ENCODE assay signal across 21 cellular contexts in genomic region chr10:15863323-15863722, GRCh38. TPM values are rescaled to one million over a fixed set of nuclear protein-coding genes. Genes with fewer than 3 reads are reported as not detected.
DNase-seq lines count a peak whose midpoint lies in the region; ATAC-seq, FAIRE-seq and TF ChIP-seq lines count a peak whose summit lies in the region.
"Had no signal": no experiment of that assay in that cellular context is flagged by ENCODE, and none has a peak within 500 bp of the region (broad histone marks: within the 10 kb centered on the region; RNA-seq: fewer than 3 reads in every experiment).

No MANE protein-coding gene starts in this region.

- intact Hi-C loops in PC-3 (cut with micrococcal nuclease): no loop called here

- H3K4me1 Mint-ChIP-seq in neural crest cell: peaks cover 21% of the 10 kb centered on the region

- H3K27ac ChIP-seq in A549 (no peak overlapping the region), PC-3 (ENCODE audit: low read length) (peak overlapping the region; percentile 87), small intestine (ENCODE audit: low read depth in 1 of 2, low read length in 1 of 2) (no peak overlapping the region)
- H3K27ac ChIP-seq: BLaER1 treated with 17β-estradiol and CSF1 and Interleukin-3, amounts not matched to agents 10 nM and 100 nM; C4-2B had no signal

- TF ChIP-seq RAD21 in A549 (conservative IDR thresholded peaks at IDR 0.05 in 1 of 2, IDR thresholded peaks at IDR 0.05 in 1 of 2): no peak

- H3K36me3 Mint-ChIP-seq in neural crest cell (ENCODE audit: low read depth): peaks cover 6% of the 10 kb centered on the region

- H3K4me2 ChIP-seq in A549: no peak overlapping the region
- peak overlapping the region; percentile 77; the same call in 1 of the 2 replicates for H3K4me2 ChIP-seq in PC-3 (ENCODE audit: low read length)
- H3K4me2 ChIP-seq: BLaER1 treated with 17β-estradiol and CSF1 and Interleukin-3, amounts not matched to agents 10 nM and 100 nM had no signal

- peak overlapping the region; percentile 0 for H3K4me3 Mint-ChIP-seq in neural crest cell
- H3K4me3 Mint-ChIP-seq: B cell; CD4-positive, alpha-beta T cell; CD8-positive, alpha-beta T cell had no signal

- no peaks in the 10 kb centered on the region for H3K27me3 ChIP-seq in PC-3 (ENCODE audit: low read length)
- no peaks in the 10 kb centered on the region for H3K27me3 ChIP-seq in small intestine (ENCODE audit: control insufficient read depth in 2 of 2, insufficient read depth in 2 of 2, low read length in 2 of 2)
- H3K27me3 ChIP-seq: BLaER1 treated with 17β-estradiol and CSF1 and Interleukin-3, amounts not matched to agents 10 nM and 100 nM had no signal

- DNase-seq in A549 (ENCODE audit: low read depth in 1 of 2, low spot score in 1 of 2) (no peak), PC-3 (no peak), neural crest cell (ENCODE audit: low read depth, low spot score) (no peak), small intestine (no peak)
- no peak for DNase-seq in activated T-cell treated with anti-CD3 and anti-CD28 coated beads, Interleukin-2, amount 50 U/mL, for 48 hours
- DNase-seq: 8988T; AML-193; Caco-2; Calu3; CD4-positive, alpha-beta T cell; CD8-positive, alpha-beta T cell; DMS79 treated with DMSO at 0.1 percent for 48 hours; GF-D8 had no signal

- POLR2A ChIA-PET in A549 (lab: Yijun Ruan, JAX) (no interaction called here), PC-3 (lab: Charles Lee; ENCODE audit: unreplicated experiment) (no interaction called here)

- peaks cover 69% of the 10 kb centered on the region for H3K27me3 Mint-ChIP-seq in neural crest cell (ENCODE audit: low read depth)

- no peaks in the 10 kb centered on the region for H3K9me2 ChIP-seq in PC-3 (replicated peaks; ENCODE audit: low read length)

- no peak overlapping the region for H3K27ac Mint-ChIP-seq in neural crest cell (ENCODE audit: unreplicated experiment)
- H3K27ac Mint-ChIP-seq: B cell; CD4-positive, alpha-beta T cell; CD8-positive, alpha-beta T cell had no signal

- FAIRE-seq in A549 (lab: Jason Lieb, UNC) (no peak), small intestine (lab: Jason Lieb, UNC) (no peak)
- FAIRE-seq: A204.1, D721Med, G401.6, GM12891, GM19239 had no signal

- CTCF ChIA-PET in A549 (lab: Yijun Ruan, JAX) (no interaction called here), PC-3 (lab: Charles Lee) (no interaction called here)

- H3K9ac ChIP-seq in PC-3 (ENCODE audit: low read length): no peak overlapping the region
- H3K9ac ChIP-seq: BLaER1 treated with 17β-estradiol and CSF1 and Interleukin-3, amounts not matched to agents 10 nM and 100 nM had no signal

- BruUV-seq in PC-3 (replicated peaks; lab: Mats Ljungman, UMichigan): no TSS peak

- ATAC-seq in A549 (no peak), PC-3 (no peak)
- ATAC-seq: CD8-positive, alpha-beta T cell had no signal

- H3F3A ChIP-seq in PC-3 (ENCODE audit: low read length, unreplicated experiment): no peaks in the 10 kb centered on the region

- no peak overlapping the region for H2AFZ ChIP-seq in PC-3 (ENCODE audit: low read length)

- WGBS in A549 (ENCODE audit: missing lambda C conversion rate): 20% methylated on average over 1 of the region's 1 CpG
- 89 to 96% (median 93%) methylated on average over 1 of the region's 1 CpG for WGBS in small intestine, 3 donors

- H3K4me1 ChIP-seq in A549 (peaks cover 9% of the 10 kb centered on the region; the same call in 1 of the 3 replicates), PC-3 (ENCODE audit: insufficient read depth, low read length) (peaks cover 38% of the 10 kb centered on the region), small intestine (ENCODE audit: control insufficient read depth in 2 of 2, insufficient read depth in 1 of 2, low read depth in 1 of 2, low read length in 1 of 2) (no peaks in the 10 kb centered on the region)

- peaks cover 5% of the 10 kb centered on the region for H3K9me3 Mint-ChIP-seq in neural crest cell
- H3K9me3 Mint-ChIP-seq: CD8-positive, alpha-beta T cell had no signal

- TF ChIP-seq EP300 in A549 (IDR thresholded peaks at IDR 0.05): no peak

- H3K4me3 ChIP-seq in A549: no peak overlapping the region
- H3K4me3 ChIP-seq in PC-3 (ENCODE audit: low read length): no peak overlapping the region
- H3K4me3 ChIP-seq in small intestine (ENCODE audit: low read depth in 1 of 2, low read length in 2 of 2): no peak overlapping the region
- H3K4me3 ChIP-seq: BLaER1 treated with 17β-estradiol and CSF1 and Interleukin-3, amounts not matched to agents 10 nM and 100 nM had no signal

- no peaks in the 10 kb centered on the region for H3K36me3 ChIP-seq in PC-3 (ENCODE audit: low read depth, low read length)
- H3K36me3 ChIP-seq in small intestine (ENCODE audit: control insufficient read depth in 2 of 2, insufficient read depth in 2 of 2, low read length in 2 of 2): no peaks in the 10 kb centered on the region
- H3K36me3 ChIP-seq: BLaER1 treated with 17β-estradiol and CSF1 and Interleukin-3, amounts not matched to agents 10 nM and 100 nM had no signal

- no peaks in the 10 kb centered on the region; the same call in 1 of the 2 replicates for H4K20me1 ChIP-seq in PC-3 (ENCODE audit: low read length)

- peaks cover 19% of the 10 kb centered on the region for H3K79me2 ChIP-seq in PC-3 (ENCODE audit: low read length)

- TF ChIP-seq CTCF in A549 (IDR thresholded peaks at IDR 0.05) (no peak), PC-3 (conservative IDR thresholded peaks at IDR 0.05; ENCODE audit: low read depth, low read length) (no peak), neural crest cell (conservative IDR thresholded peaks at IDR 0.05) (no peak)

- peaks cover 9% of the 10 kb centered on the region for H3K9me3 ChIP-seq in A549
- H3K9me3 ChIP-seq in PC-3 (ENCODE audit: low read length): no peaks in the 10 kb centered on the region
- no peaks in the 10 kb centered on the region for H3K9me3 ChIP-seq in small intestine (ENCODE audit: control insufficient read depth, low read depth)
- H3K9me3 ChIP-seq: Caco-2 had no signal

- TF ChIP-seq POLR2A in A549 (IDR thresholded peaks at IDR 0.05; ENCODE audit: low read length): no peak

TF ChIP-seq in A549, 52 proteins besides CTCF, POLR2A, EP300 and RAD21:
- peak; percentile 38 for TF ChIP-seq MAFK (IDR thresholded peaks at IDR 0.05; ENCODE audit: partially characterized antibody)
- TF ChIP-seq E2F6 (IDR thresholded peaks at IDR 0.05; ENCODE audit: borderline replicate concordance, low read depth): no peak
TF ChIP-seq in A549: peak in this region for 1.

RNA-seq across cellular contexts. Expression of gene MINDY3, which starts 3.0 kb away (rescaled TPM):
- polyA plus RNA-seq in A549 (2011; rRNA removed): 18.2 and 25.3 TPM in 2 replicates
- polyA plus RNA-seq in A549 (2012; cell fraction: cytosol; rRNA removed): 4.0 and 4.7 TPM in 2 replicates
- polyA plus RNA-seq in A549 (2012; cell fraction: nucleus; rRNA removed): 3.9 and 7.4 TPM in 2 replicates
- polyA plus RNA-seq in A549 (2017; fragmentation: RNase III; extraction: RNeasy Plus Mini Kit Qiagen cat#74134 plus additional on column Dnase treatment): 14.4 to 16.1 TPM (median 14.5 TPM) in 3 replicates
- 6.5 and 8.3 TPM in 2 replicates for polyA minus RNA-seq in A549 (2011; rRNA and poly(A)+ RNA removed)
- 9.5 and 9.9 TPM in 2 replicates for total RNA-seq in PC-3 (2014; rRNA removed)
- 21.5 and 22.9 TPM in 2 replicates for total RNA-seq in neural crest cell
- 10 to 100 TPM; 11.1 to 17.9 (median 13.1) TPM for polyA plus RNA-seq in small intestine
